In the genomic region with DNA sequence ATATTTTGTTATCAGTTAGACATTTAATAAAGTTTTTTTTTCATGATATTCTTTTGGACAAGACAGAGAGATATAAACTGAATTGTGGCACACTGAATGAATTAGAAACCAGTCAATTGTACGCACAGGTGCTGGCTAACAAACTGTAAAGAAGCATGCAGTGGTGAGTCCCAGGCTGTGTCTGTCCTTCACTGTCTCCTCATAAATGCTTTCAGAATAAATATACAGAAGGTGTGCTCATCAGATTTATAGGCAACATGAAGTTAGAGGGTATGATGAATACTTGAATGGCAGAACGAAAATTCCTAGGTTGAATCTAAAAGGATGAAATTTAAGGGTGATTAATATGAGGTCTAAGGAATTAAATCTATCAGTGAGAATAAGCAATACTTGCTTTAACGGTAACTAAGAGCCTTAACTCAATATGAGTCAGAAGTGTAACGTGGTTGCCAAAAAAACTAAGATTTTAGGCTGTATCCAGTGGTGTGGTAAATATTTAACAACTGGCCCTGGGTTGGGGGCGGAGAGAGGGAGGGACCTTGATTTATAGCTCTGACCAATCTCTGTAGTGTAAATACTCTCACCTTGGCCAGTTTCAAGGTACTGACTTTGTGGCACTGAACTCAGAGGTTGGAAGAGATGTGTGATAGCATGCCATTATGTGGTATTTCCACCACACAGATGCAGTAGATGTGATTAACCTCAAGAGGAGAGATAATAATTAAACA, we compare ENCODE assay signal across 9 cellular contexts. TPM values are rescaled to one million over a fixed set of nuclear protein-coding genes. Genes with fewer than 3 reads are reported as not detected.
DNase-seq lines count a peak whose midpoint lies in the region; ATAC-seq and TF ChIP-seq lines count a peak whose summit lies in the region.
"Had no signal": no experiment of that assay in that cellular context is flagged by ENCODE, and none has a peak within 500 bp of the region (broad histone marks: within the 10 kb centered on the region; RNA-seq: fewer than 3 reads in every experiment).

No MANE protein-coding gene starts in this region.

- H3K9ac ChIP-seq in MM.1S (ENCODE audit: low read length): no peak overlapping the region

- H3K36me3 Mint-ChIP-seq in activated naive CD4-positive, alpha-beta T cell treated with anti-CD3 and anti-CD28 coated beads, Interleukin-2, amount 50 U/mL, for 72 hours: peaks cover 0 to 12% of the 10 kb centered on the region in 2 donors

- TF ChIP-seq CTCF in fibroblast of pulmonary artery (IDR thresholded peaks at IDR 0.05; ENCODE audit: low read length, missing control alignments): no peak
- TF ChIP-seq CTCF in MM.1S (IDR thresholded peaks at IDR 0.05; ENCODE audit: low read length): no peak

- no peaks in the 10 kb centered on the region for H3K27me3 ChIP-seq in MM.1S (replicated peaks; ENCODE audit: insufficient read depth, low read length)

- H3K9me2 ChIP-seq in MM.1S (replicated peaks; ENCODE audit: insufficient read depth, low read length): no peaks in the 10 kb centered on the region

- H3K36me3 ChIP-seq in MM.1S (replicated peaks; ENCODE audit: insufficient read depth, low read length): no peaks in the 10 kb centered on the region

- no peak overlapping the region for H3K4me2 ChIP-seq in MM.1S (ENCODE audit: low read depth, low read length)

- H3K9me3 Mint-ChIP-seq in activated naive CD4-positive, alpha-beta T cell treated with anti-CD3 and anti-CD28 coated beads, Interleukin-2, amount 50 U/mL, for 72 hours: peaks cover 0 to 4% of the 10 kb centered on the region in 2 donors
- H3K9me3 Mint-ChIP-seq in stimulated activated naive CD8-positive, alpha-beta T cell treated with anti-CD3 and anti-CD28 coated beads, Interleukin-15, amount 100 ng/mL, for 72 hours: no peaks in the 10 kb centered on the region

- H3K4me3 ChIP-seq in fibroblast of pulmonary artery (replicated peaks; ENCODE audit: low read depth, low read length): no peak overlapping the region
- H3K4me3 ChIP-seq in MM.1S (ENCODE audit: low read length): no peak overlapping the region

- peak in 1 of 2 donors; percentile 25 for DNase-seq in activated naive CD4-positive, alpha-beta T cell treated with anti-CD3 and anti-CD28 coated beads, Interleukin-2, amount 50 U/mL, for 72 hours (ENCODE audit: low spot score in 2 of 2)
- no peak for DNase-seq in activated naive CD4-positive, alpha-beta T cell treated with anti-CD3 and anti-CD28 coated beads, Interleukin-2, amount 50 U/mL, for 16 hours
- DNase-seq in LoVo (ENCODE audit: low spot score) (peak; percentile 52), fibroblast of pulmonary artery (ENCODE audit: low read depth) (peak; percentile 71), SKM-1 treated with dmso at 0.1 percent for 144 hours (lab: John Stamatoyannopoulos, UW; ENCODE audit: unreplicated experiment) (no peak), RPMI8226 (no peak), MM.1S (no peak)
- peak; percentile 59 to 79 for DNase-seq in stimulated activated naive CD8-positive, alpha-beta T cell treated with anti-CD3 and anti-CD28 coated beads, Interleukin-15, amount 100 ng/mL, for 72 hours
- DNase-seq: left cardiac atrium had no signal

- no peaks in the 10 kb centered on the region for H3K9me3 ChIP-seq in MM.1S (replicated peaks; ENCODE audit: insufficient read depth, low read length)

- peak; percentile 70 to 82 for ATAC-seq in activated naive CD4-positive, alpha-beta T cell treated with anti-CD3 and anti-CD28 coated beads, Interleukin-2, amount 50 U/mL, for 72 hours
- peak; percentile 99 for ATAC-seq in stimulated activated naive CD8-positive, alpha-beta T cell treated with anti-CD3 and anti-CD28 coated beads, Interleukin-15, amount 100 ng/mL, for 72 hours

- no peak overlapping the region for H3K4me3 Mint-ChIP-seq in stimulated activated naive CD8-positive, alpha-beta T cell treated with anti-CD3 and anti-CD28 coated beads, Interleukin-15, amount 100 ng/mL, for 72 hours

- no peaks in the 10 kb centered on the region for H3K4me1 ChIP-seq in MM.1S (ENCODE audit: low read length)

- H2AFZ ChIP-seq in MM.1S (ENCODE audit: low read length): no peak overlapping the region

- no peaks in the 10 kb centered on the region for H3K79me2 ChIP-seq in MM.1S (ENCODE audit: low read length)

- no peak overlapping the region for H3K27ac Mint-ChIP-seq in activated naive CD4-positive, alpha-beta T cell treated with anti-CD3 and anti-CD28 coated beads, Interleukin-2, amount 50 U/mL, for 72 hours
- no peak overlapping the region for H3K27ac Mint-ChIP-seq in stimulated activated naive CD8-positive, alpha-beta T cell treated with anti-CD3 and anti-CD28 coated beads, Interleukin-15, amount 100 ng/mL, for 72 hours

- H3K4me1 Mint-ChIP-seq in stimulated activated naive CD8-positive, alpha-beta T cell treated with anti-CD3 and anti-CD28 coated beads, Interleukin-15, amount 100 ng/mL, for 72 hours: peaks cover 80% of the 10 kb centered on the region

- no peaks in the 10 kb centered on the region for H3F3A ChIP-seq in MM.1S (ENCODE audit: insufficient read depth, low read length)

- no peaks in the 10 kb centered on the region for H4K20me1 ChIP-seq in MM.1S (ENCODE audit: insufficient read depth, low read length)

- no peaks in the 10 kb centered on the region for H3K27me3 Mint-ChIP-seq in stimulated activated naive CD8-positive, alpha-beta T cell treated with anti-CD3 and anti-CD28 coated beads, Interleukin-15, amount 100 ng/mL, for 72 hours

- no peak overlapping the region for H3K27ac ChIP-seq in MM.1S (ENCODE audit: low read length)

RNA-seq across cellular contexts. Expression of gene AAK1, which starts 41.9 kb away (rescaled TPM):
- total RNA-seq in activated naive CD4-positive, alpha-beta T cell treated with anti-CD3 and anti-CD28 coated beads, Interleukin-2, amount 50 U/mL, for 72 hours: 100 to 1,000 TPM; 129 to 137 TPM

RNA-seq across cellular contexts. Expression of gene ANXA4, which starts 56.4 kb away (rescaled TPM):
- 10 to 100 TPM; 22.4 to 32.0 TPM for total RNA-seq in activated naive CD4-positive, alpha-beta T cell treated with anti-CD3 and anti-CD28 coated beads, Interleukin-2, amount 50 U/mL, for 72 hours

Comparison
In these comparisons a context has a peak if more than half of its experiments do, and no peak if none do; other contexts are left out.
1. DNase-seq: peak in LoVo (single experiment), fibroblast of pulmonary artery (single experiment) and stimulated activated naive CD8-positive, alpha-beta T cell treated with anti-CD3 and anti-CD28 coated beads, Interleukin-15, amount 100 ng/mL, for 72 hours (2 of 2); none in activated naive CD4-positive, alpha-beta T cell treated with anti-CD3 and anti-CD28 coated beads, Interleukin-2, amount 50 U/mL, for 16 hours (single experiment), SKM-1 treated with dmso at 0.1 percent for 144 hours (single experiment), RPMI8226 (single experiment) and MM.1S (single experiment).